Comparison of ENCODE assay signal across 1 cellular context in genomic region chr4:41433361-41433760, GRCh38.
TF ChIP-seq lines count a peak whose summit lies in the region.

No MANE protein-coding gene starts in this region.

TF ChIP-seq in HepG2, 621 proteins besides CTCF, POLR2A, EP300 and RAD21 (continued from another document):
- no peak for TF ChIP-seq CSRNP1 (CRISPR knock-in tag; IDR thresholded peaks at IDR 0.05)
- TF ChIP-seq FOSL2 (CRISPR knock-in tag; IDR thresholded peaks at IDR 0.05) = no peak
- TF ChIP-seq ZBED4 (CRISPR knock-in tag; IDR thresholded peaks at IDR 0.05; ENCODE audit: borderline replicate concordance) = no peak
- TF ChIP-seq KDM1A (CRISPR knock-in tag; IDR thresholded peaks at IDR 0.05) = no peak
- TF ChIP-seq PTBP1 (IDR thresholded peaks at IDR 0.05; ENCODE audit: low read depth, low read length, poor library complexity, severe bottlenecking) = no peak
- TF ChIP-seq ATM (IDR thresholded peaks at IDR 0.05; ENCODE audit: borderline replicate concordance) = no peak
- TF ChIP-seq ZFP91 (CRISPR knock-in tag; IDR thresholded peaks at IDR 0.05; ENCODE audit: borderline replicate concordance) = no peak
- TF ChIP-seq ZNF496 (CRISPR knock-in tag; IDR thresholded peaks at IDR 0.05; ENCODE audit: insufficient replicate concordance) = no peak
- TF ChIP-seq PHF21A (CRISPR knock-in tag; IDR thresholded peaks at IDR 0.05) = no peak
- TF ChIP-seq FOXC1 (CRISPR knock-in tag; IDR thresholded peaks at IDR 0.05; ENCODE audit: borderline replicate concordance) = no peak
- TF ChIP-seq ZNF7 (CRISPR knock-in tag; IDR thresholded peaks at IDR 0.05) = no peak
- no peak for TF ChIP-seq ZNF232 (CRISPR knock-in tag; IDR thresholded peaks at IDR 0.05; ENCODE audit: borderline replicate concordance)
- TF ChIP-seq ZNF333 (CRISPR knock-in tag; IDR thresholded peaks at IDR 0.05; ENCODE audit: borderline replicate concordance) = no peak
- TF ChIP-seq SRSF4 (IDR thresholded peaks at IDR 0.05; ENCODE audit: low read depth, low read length, poor library complexity, severe bottlenecking) = no peak
